In genomic region chr6:131519670-131520436, GRCh38 we compare ENCODE assay signal across 9 cellular contexts. TPM values are rescaled to one million over a fixed set of nuclear protein-coding genes. Genes with fewer than 3 reads are reported as not detected.
DNase-seq lines count a peak whose midpoint lies in the region; ATAC-seq and TF ChIP-seq lines count a peak whose summit lies in the region.
"Had no signal": no experiment of that assay in that cellular context is flagged by ENCODE, and none has a peak within 500 bp of the region (broad histone marks: within the 10 kb centered on the region; RNA-seq: fewer than 3 reads in every experiment).

No MANE protein-coding gene starts in this region.

- peak; percentile 75 for TF ChIP-seq CTCF in choroid plexus epithelial cell (conservative IDR thresholded peaks at IDR 0.05; ENCODE audit: low read depth, low read length)

- no peak overlapping the region for H3K4me3 ChIP-seq in Jurkat, Clone E6-1 (ENCODE audit: low read length)
- no peak overlapping the region for H3K4me3 ChIP-seq in choroid plexus epithelial cell (ENCODE audit: low read depth, low read length)

- ATAC-seq in GM21825 (IDR thresholded peaks at IDR 0.05; ENCODE audit: unreplicated experiment): peak; percentile 96
- ATAC-seq in HG03025 (IDR thresholded peaks at IDR 0.05; ENCODE audit: low FRiP score, unreplicated experiment): no peak

- peak; percentile 26 for DNase-seq in activated gamma-delta T cell treated with Interleukin-2 at 50 U/mL for 16 hours
- DNase-seq in activated gamma-delta T cell (lab: John Stamatoyannopoulos, UW): no peak
- peak; percentile 62 for DNase-seq in Jurkat, Clone E6-1 (ENCODE audit: low read depth, low spot score)
- peak; percentile 18 for DNase-seq in SW480 (ENCODE audit: low spot score)
- peak; percentile 73 for DNase-seq in choroid plexus epithelial cell (ENCODE audit: low read depth)
- DNase-seq in myocyte (ENCODE audit: low read depth): peak; percentile 29

RNA-seq across cellular contexts. Expression of gene ARG1, which starts 53.2 kb away (rescaled TPM):
- polyA plus RNA-seq in Jurkat, Clone E6-1 (2012; ENCODE audit: insufficient read depth, insufficient read length): not detected
- total RNA-seq in myocyte: not detected in 2 replicates
- polyA plus RNA-seq in myocyte (2012): not detected
- polyA plus RNA-seq: neural cell had no signal
